Comparison of ENCODE assay signal across 18 cellular contexts in genomic region chr10:24425151-24425550, GRCh38.
DNase-seq lines count a peak whose midpoint lies in the region; ATAC-seq and TF ChIP-seq lines count a peak whose summit lies in the region.
"Had no signal": no experiment of that assay in that cellular context is flagged by ENCODE, and none has a peak within 500 bp of the region (broad histone marks: within the 10 kb centered on the region; RNA-seq: fewer than 3 reads in every experiment).

No MANE protein-coding gene starts in this region.

- BruUV-seq in OCI-LY7 (replicated peaks; lab: Mats Ljungman, UMichigan), result no TSS peak

- ATAC-seq in GM18502 (IDR thresholded peaks at IDR 0.05; ENCODE audit: poor library complexity, unreplicated experiment) (peak; percentile 75), GM19395 (IDR thresholded peaks at IDR 0.05; ENCODE audit: unreplicated experiment) (peak; percentile 81), HG02798 (IDR thresholded peaks at IDR 0.05; ENCODE audit: poor library complexity, unreplicated experiment) (peak; percentile 82), HG03442 (IDR thresholded peaks at IDR 0.05; ENCODE audit: unreplicated experiment) (peak; percentile 63)

- CTCF ChIA-PET in OCI-LY7 (lab: Charles Lee; ENCODE audit: unreplicated experiment), result no interaction called here

- H3K27ac ChIP-seq in OCI-LY7 (ENCODE audit: low read depth, low read length, poor library complexity, severe bottlenecking), result no peak overlapping the region
- H3K27ac ChIP-seq: C4-2B had no signal

- H4K20me1 ChIP-seq in OCI-LY7 (ENCODE audit: insufficient read depth, low read length), result no peaks in the 10 kb centered on the region

- TF ChIP-seq CTCF in OCI-LY7 (conservative IDR thresholded peaks at IDR 0.05; ENCODE audit: low read length), result no peak

- DNase-seq in OCI-LY7 (ENCODE audit: low spot score), result no peak
- no peak for DNase-seq in erythroblast (lab: John Stamatoyannopoulos, UW)
- no peak for DNase-seq in SW480 (ENCODE audit: low spot score)
- DNase-seq in HuH-7.5 (ENCODE audit: low spot score), result no peak
- DNase-seq: COR-L47, DMS153, EL, H7, NCI-H1417 treated with DMSO at 0.1 percent for 48 hours, NCI-H2029, NCI-H510A, SHP77 treated with DMSO at 0.1 percent for 48 hours, T-helper 2 cell had no signal

- no peaks in the 10 kb centered on the region for H3K36me3 ChIP-seq in OCI-LY7 (ENCODE audit: insufficient read depth, low read length)

- H3K9me2 ChIP-seq in OCI-LY7 (ENCODE audit: insufficient read depth, low read length), result no peaks in the 10 kb centered on the region

- H3K79me2 ChIP-seq in OCI-LY7 (ENCODE audit: insufficient read depth, low read depth, low read length), result no peaks in the 10 kb centered on the region

- no peaks in the 10 kb centered on the region for H3K4me1 ChIP-seq in OCI-LY7 (ENCODE audit: insufficient read depth, low read length, poor library complexity, severe bottlenecking)

- no peaks in the 10 kb centered on the region for H3K9me3 ChIP-seq in OCI-LY7 (ENCODE audit: low read length)

- no peak overlapping the region for H2AFZ ChIP-seq in OCI-LY7 (ENCODE audit: low read length)

- intact Hi-C loops in OCI-LY7 (cut with micrococcal nuclease; ENCODE audit: unreplicated experiment), result no loop called here

- no peak overlapping the region for H3K4me2 ChIP-seq in OCI-LY7 (ENCODE audit: low read length)

- TF ChIP-seq POLR2A in erythroblast (IDR thresholded peaks at IDR 0.05; ENCODE audit: low read length), result no peak

- H3K4me3 ChIP-seq in OCI-LY7 (ENCODE audit: low read depth, low read length, poor library complexity, severe bottlenecking), result no peak overlapping the region

- POLR2A ChIA-PET in OCI-LY7 (lab: Charles Lee), result no interaction called here
